1 cellular context compared by ENCODE assay signal in genomic region chr1:52237430-52237829, GRCh38.
TF ChIP-seq lines count a peak whose summit lies in the region.

No MANE protein-coding gene starts in this region.

TF ChIP-seq in K562, 482 proteins besides CTCF, POLR2A, EP300 and RAD21 (continued from another document):
- TF ChIP-seq HDAC8 (tag; IDR thresholded peaks at IDR 0.05) = no peak
